In genomic region chr16:85460983-85461813, GRCh38 we compare ENCODE assay signal across 9 cellular contexts.
DNase-seq lines count a peak whose midpoint lies in the region; ATAC-seq, FAIRE-seq and TF ChIP-seq lines count a peak whose summit lies in the region.
"Had no signal": no experiment of that assay in that cellular context is flagged by ENCODE, and none has a peak within 500 bp of the region (broad histone marks: within the 10 kb centered on the region; RNA-seq: fewer than 3 reads in every experiment).

No MANE protein-coding gene starts in this region.

- intact Hi-C loops in A673 (cut with micrococcal nuclease; ENCODE audit: unreplicated experiment) (no loop called here), HepG2 (cut with micrococcal nuclease; ENCODE audit: unreplicated experiment) (no loop called here)

- H3K9ac ChIP-seq in HUES6 (ENCODE audit: low read length) (peak overlapping the region; percentile 27), HepG2 (ENCODE audit: insufficient read depth, low read depth, low read length) (no peak overlapping the region)

- CTCF ChIA-PET in A673 (lab: Charles Lee) = interaction anchor here (0.6 to 1.7 kb wide), 4 partner anchors 9 to 155 kb away, joined by 3 to 8 read pairs (median 6); no protein-coding TSS in a partner anchor
- CTCF ChIA-PET in HepG2 (lab: Yijun Ruan, JAX; ENCODE audit: low intra/inter-chr PET ratio, low total read pairs) = no interaction called here

- in situ Hi-C loops in HepG2 (cut with HindIII; ENCODE audit: extremely low pct_ligation_motif_present, low pct_unique_long_range_greater_than_20kb) = no loop called here

- H3K79me2 ChIP-seq in HepG2 (ENCODE audit: insufficient read depth, low read length) = no peaks in the 10 kb centered on the region

- peak overlapping the region; percentile 36; the same call in 1 of the 2 replicates for H3K4me2 ChIP-seq in HepG2 (ENCODE audit: low read depth, low read length)

- H3K27ac ChIP-seq in A673 (ENCODE audit: low read depth, low read length, poor library complexity, severe bottlenecking) = no peak overlapping the region
- H3K27ac ChIP-seq in HUES6 (ENCODE audit: low read depth, low read length) = no peak overlapping the region
- H3K27ac ChIP-seq in HepG2 (ENCODE audit: extremely low read length, insufficient read depth, low read length) = no peak overlapping the region

- 34% methylated on average over 14 of the region's 16 CpGs for WGBS in HepG2 (ENCODE audit: low lambda C conversion rate)

- H3K36me3 ChIP-seq in A673 (ENCODE audit: insufficient read depth, low read length, poor library complexity, severe bottlenecking) (no peaks in the 10 kb centered on the region), HUES6 (ENCODE audit: control insufficient read depth, insufficient read depth, low read length) (no peaks in the 10 kb centered on the region), HepG2 (replicated peaks in 1 of 2; ENCODE audit: control insufficient read depth in 1 of 2, insufficient read depth in 2 of 2, low read length in 2 of 2) (no peaks in the 10 kb centered on the region)

- TF ChIP-seq RAD21 in HepG2 (CRISPR knock-in tag; IDR thresholded peaks at IDR 0.05) = no peak

- POLR2A ChIA-PET in A673 (lab: Charles Lee; ENCODE audit: low non-redundant PET) = no interaction called here
- POLR2A ChIA-PET in HepG2 (lab: Yijun Ruan, JAX) = interaction anchor here (1.3 to 1.6 kb wide), 2 partner anchors 12 to 74 kb away, joined by 3 to 6 read pairs; no protein-coding TSS in a partner anchor

- no peaks in the 10 kb centered on the region for H3K9me3 ChIP-seq in A673 (ENCODE audit: low read depth, low read length, poor library complexity, severe bottlenecking)
- no peaks in the 10 kb centered on the region for H3K9me3 ChIP-seq in HUES6 (ENCODE audit: control insufficient read depth, insufficient read depth, low read depth, low read length)
- H3K9me3 ChIP-seq in HepG2 (ENCODE audit: low read length) = no peaks in the 10 kb centered on the region

- no peaks in the 10 kb centered on the region for H3K27me3 ChIP-seq in A673 (replicated peaks; ENCODE audit: insufficient read depth, low read depth, low read length, poor library complexity)
- H3K27me3 ChIP-seq in HUES6 (ENCODE audit: control insufficient read depth, insufficient read depth, low read length) = peaks cover 80% of the 10 kb centered on the region
- peaks cover 30 to 73% of the 10 kb centered on the region in 2 experiments for H3K27me3 ChIP-seq in HepG2 (ENCODE audit: control insufficient read depth in 1 of 2, insufficient read depth in 2 of 2, low read length in 2 of 2)

- TF ChIP-seq EP300 in HepG2 (IDR thresholded peaks at IDR 0.05; ENCODE audit: low read depth in 2 of 2, low read length in 2 of 2) (peak in 1 of 2 experiments; percentile 17; a peak in 1 of 4 replicates), HepG2 (CRISPR knock-in tag; IDR thresholded peaks at IDR 0.05; ENCODE audit: borderline replicate concordance) (no peak)

- DNase-seq in A673 (ENCODE audit: low spot score) (peak; percentile 61), T1000 (lab: John Stamatoyannopoulos, UW) (peak; percentile 16), HepG2 (ENCODE audit: low spot score) (peak; percentile 39), NCI-H1048 (lab: John Stamatoyannopoulos, UW) (no peak)
- no peak for DNase-seq in activated naive CD4-positive, alpha-beta T cell (lab: John Stamatoyannopoulos, UW)
- no peak for DNase-seq in activated T-cell treated with anti-CD3 and anti-CD28 coated beads, Interleukin-2, amount 50 U/mL, for 48 hours
- DNase-seq: stimulated activated CD8-positive, alpha-beta memory T cell treated with anti-CD3 and anti-CD28 coated beads, Interleukin-4, amount 100 ng/mL, for 48 hours had no signal

- peak; percentile 86 for FAIRE-seq in HepG2 (lab: Jason Lieb, UNC)

- H2AFZ ChIP-seq in HepG2 (ENCODE audit: low read length) = no peak overlapping the region

- H3K4me1 ChIP-seq in A673 (ENCODE audit: insufficient read depth, low read length, poor library complexity, severe bottlenecking) = peaks cover 26% of the 10 kb centered on the region
- peaks cover 45% of the 10 kb centered on the region for H3K4me1 ChIP-seq in HUES6 (ENCODE audit: control insufficient read depth, insufficient read depth, low read length)
- peaks cover 59% of the 10 kb centered on the region for H3K4me1 ChIP-seq in HepG2 (ENCODE audit: insufficient read depth, low read length)

- BruUV-seq in A673 (replicated peaks; lab: Mats Ljungman, UMichigan) = no TSS peak
- BruUV-seq in HepG2 (replicated peaks; lab: Mats Ljungman, UMichigan) = no TSS peak

- ATAC-seq in HepG2 = peak; percentile 62
- ATAC-seq in HG02571 (IDR thresholded peaks at IDR 0.05; ENCODE audit: unreplicated experiment) = no peak

- TF ChIP-seq POLR2A in HepG2 (IDR thresholded peaks at IDR 0.05; ENCODE audit: insufficient read depth in 1 of 2, low read depth in 2 of 2, low read length in 2 of 2) = no peak

- peak overlapping the region; percentile 35 for H3K4me3 ChIP-seq in A673 (ENCODE audit: low read depth, low read length, poor library complexity, severe bottlenecking)
- H3K4me3 ChIP-seq in HUES6 (ENCODE audit: low read depth, low read length) = peak overlapping the region; percentile 59
- H3K4me3 ChIP-seq in HepG2 (replicated peaks in 1 of 3; ENCODE audit: insufficient read depth in 1 of 3, low read depth in 2 of 3, low read length in 3 of 3) = peak overlapping the region in 1 of 3 experiments; percentile 40; a peak in 1 of 6 replicates

- peaks cover 32% of the 10 kb centered on the region; the same call in 1 of the 2 replicates for H4K20me1 ChIP-seq in HepG2 (ENCODE audit: insufficient read depth, low read length)

- no peak for TF ChIP-seq CTCF in A673 (conservative IDR thresholded peaks at IDR 0.05; ENCODE audit: low read depth, low read length)
- no peak; the same call in 1 of the 2 replicates for TF ChIP-seq CTCF in HepG2 (CRISPR knock-in tag; IDR thresholded peaks at IDR 0.05)

TF ChIP-seq in HepG2, 621 proteins besides CTCF, POLR2A, EP300 and RAD21 (continues in another document):
- TF ChIP-seq ZNF878 (CRISPR knock-in tag; IDR thresholded peaks at IDR 0.05) = no peak
- no peak for TF ChIP-seq CBX1 (IDR thresholded peaks at IDR 0.05; ENCODE audit: low read depth)
- peak; percentile 74 for TF ChIP-seq ZNF7 (CRISPR knock-in tag; IDR thresholded peaks at IDR 0.05)
- TF ChIP-seq SCMH1 (CRISPR knock-in tag; IDR thresholded peaks at IDR 0.05; ENCODE audit: borderline replicate concordance) = no peak
- no peak for TF ChIP-seq POGZ (CRISPR knock-in tag; IDR thresholded peaks at IDR 0.05)
- no peak for TF ChIP-seq NR2F2 (IDR thresholded peaks at IDR 0.05; ENCODE audit: borderline replicate concordance, low read depth)
- 0 out of 2 replicates have a peak, but pooled peaks have one; percentile 20 for TF ChIP-seq ZBTB33 (CRISPR knock-in tag; IDR thresholded peaks at IDR 0.05)
- peak; percentile 84 for TF ChIP-seq CEBPB (IDR thresholded peaks at IDR 0.05; ENCODE audit: borderline replicate concordance, low read depth, low read length)
- TF ChIP-seq ZSCAN31 (CRISPR knock-in tag; IDR thresholded peaks at IDR 0.05; ENCODE audit: low read depth) = no peak
- TF ChIP-seq ZFY (CRISPR knock-in tag; IDR thresholded peaks at IDR 0.05) = 0 out of 2 replicates have a peak, but pooled peaks have one; percentile 15
- no peak for TF ChIP-seq NAIF1 (CRISPR knock-in tag; IDR thresholded peaks at IDR 0.05; ENCODE audit: borderline replicate concordance)
- TF ChIP-seq TCF12 (IDR thresholded peaks at IDR 0.05) = no peak
- 0 out of 2 replicates have a peak, but pooled peaks have one; percentile 38 for TF ChIP-seq TCF12 (CRISPR knock-in tag; IDR thresholded peaks at IDR 0.05)
- TF ChIP-seq ZFP90 (CRISPR knock-in tag; IDR thresholded peaks at IDR 0.05; ENCODE audit: borderline replicate concordance) = no peak
- TF ChIP-seq ZNF543 (CRISPR knock-in tag; IDR thresholded peaks at IDR 0.05) = no peak
- no peak for TF ChIP-seq AFF4 (CRISPR knock-in tag; IDR thresholded peaks at IDR 0.05)

Comparison
In these comparisons a context has a peak if more than half of its experiments do, and no peak if none do; other contexts are left out.
1. DNase-seq: peak in A673 (single experiment), T1000 (single experiment) and HepG2 (single experiment); none in NCI-H1048 (single experiment), activated naive CD4-positive, alpha-beta T cell (0 of 4) and activated T-cell treated with anti-CD3 and anti-CD28 coated beads, Interleukin-2, amount 50 U/mL, for 48 hours (0 of 2).